Comparison of ENCODE assay signal across 13 cellular contexts in genomic region chr6:13763740-13764381, GRCh38. TPM values are rescaled to one million over a fixed set of nuclear protein-coding genes. Genes with fewer than 3 reads are reported as not detected.
DNase-seq lines count a peak whose midpoint lies in the region; ATAC-seq, FAIRE-seq and TF ChIP-seq lines count a peak whose summit lies in the region.
"Had no signal": no experiment of that assay in that cellular context is flagged by ENCODE, and none has a peak within 500 bp of the region (broad histone marks: within the 10 kb centered on the region; RNA-seq: fewer than 3 reads in every experiment).

No MANE protein-coding gene starts in this region.

- H4K5ac ChIP-seq in IMR-90 (ENCODE audit: low read depth, low read length) (no peak overlapping the region), H1 (ENCODE audit: insufficient read length, low read depth, low read length) (no peak overlapping the region)

- H3K9ac ChIP-seq in IMR-90 (ENCODE audit: low read depth, low read length), result no peak overlapping the region
- no peak overlapping the region for H3K9ac ChIP-seq in H1 (replicated peaks in 1 of 4; ENCODE audit: extremely low read depth in 1 of 4, low read depth in 3 of 4, low read length in 3 of 4)

- H2AFZ ChIP-seq in IMR-90 (replicated peaks; ENCODE audit: low read length, poor library complexity) (no peak overlapping the region), H1 (ENCODE audit: low read length) (no peak overlapping the region)

- H3K23ac ChIP-seq in IMR-90 (ENCODE audit: low read depth, low read length) (no peak overlapping the region), H1 (ENCODE audit: insufficient read length) (no peak overlapping the region)

- no peaks in the 10 kb centered on the region for H3K79me2 ChIP-seq in H1 (ENCODE audit: control insufficient read depth in 1 of 2, insufficient read depth in 2 of 2, low read length in 2 of 2)

- no peaks in the 10 kb centered on the region for H3K23me2 ChIP-seq in H1 (ENCODE audit: low read depth, low read length)

- TF ChIP-seq RAD21 in IMR-90 (IDR thresholded peaks at IDR 0.05; ENCODE audit: low read length) (no peak), H1 (IDR thresholded peaks at IDR 0.05 in 1 of 2, conservative IDR thresholded peaks at IDR 0.05 in 1 of 2; ENCODE audit: low read depth in 2 of 2, low read length in 2 of 2) (no peak)

- TF ChIP-seq POLR2A in IMR-90 (IDR thresholded peaks at IDR 0.05; ENCODE audit: low read depth, low read length), result no peak
- TF ChIP-seq POLR2A in H1 (IDR thresholded peaks at IDR 0.05; ENCODE audit: control extremely low read depth in 1 of 2, low read depth in 2 of 2, low read length in 2 of 2), result no peak

- no peak for FAIRE-seq in H1 (lab: Jason Lieb, UNC)

- H4K20me1 ChIP-seq in IMR-90 (ENCODE audit: insufficient read depth, low read length) (no peaks in the 10 kb centered on the region), H1 (replicated peaks in 1 of 2; ENCODE audit: control insufficient read depth in 1 of 2, insufficient read depth in 2 of 2, low read length in 2 of 2) (no peaks in the 10 kb centered on the region)

- 90% methylated on average over 2 of the region's 5 CpGs; no CpG with 5 or more reads in 1 of the 2 experiments for WGBS in IMR-90 (ENCODE audit: extremely low coverage in 2 of 2, insufficient read length in 1 of 2), 2 experiments
- 91% methylated on average over 5 of the region's 5 CpGs; no CpG with 5 or more reads in 1 of the 2 experiments for WGBS in H1 (ENCODE audit: extremely low coverage in 1 of 2, insufficient coverage in 1 of 2, insufficient read length in 1 of 2, insufficient replicate concordance in 2 of 2, low coverage in 1 of 2, low lambda C conversion rate in 2 of 2, missing lambda C conversion rate in 1 of 2), 2 experiments

- H2BK5ac ChIP-seq in IMR-90 (ENCODE audit: low read depth, low read length, poor library complexity, severe bottlenecking) (no peak overlapping the region), H1 (ENCODE audit: low read depth, low read length) (no peak overlapping the region)

- H3K4me2 ChIP-seq in IMR-90 (ENCODE audit: low read depth, low read length) (no peak overlapping the region), H1 (ENCODE audit: insufficient read depth in 1 of 2, low read depth in 2 of 2, low read length in 2 of 2) (no peak overlapping the region)

- H3K9me3 ChIP-seq in IMR-90 (ENCODE audit: control insufficient read depth, insufficient read depth, low read length) (no peaks in the 10 kb centered on the region), H1 (ENCODE audit: insufficient read depth in 2 of 2, low read depth in 1 of 2, low read length in 1 of 2) (no peaks in the 10 kb centered on the region)
- H3K9me3 ChIP-seq: HAP-1 had no signal

- H3K27ac ChIP-seq in IMR-90 (ENCODE audit: insufficient read depth, low read length) (no peak overlapping the region), H1 (ENCODE audit: low read depth, low read length) (no peak overlapping the region)

- no peak overlapping the region for H4K91ac ChIP-seq in IMR-90 (ENCODE audit: insufficient read depth, low read depth, low read length)
- H4K91ac ChIP-seq in H1 (replicated peaks; ENCODE audit: insufficient read length, low read length), result no peak overlapping the region

- H3K14ac ChIP-seq in IMR-90 (replicated peaks; ENCODE audit: low read depth, low read length) (no peak overlapping the region), H1 (ENCODE audit: insufficient read length) (no peak overlapping the region)

- no TSS peak for BruUV-seq in IMR-90 (replicated peaks; lab: Mats Ljungman, UMichigan)

- no peak overlapping the region for H3K18ac ChIP-seq in IMR-90 (ENCODE audit: low read depth, low read length)
- H3K18ac ChIP-seq in H1 (ENCODE audit: extremely low read depth, low read length), result no peak overlapping the region

- CTCF ChIA-PET in IMR-90 (lab: Yijun Ruan, JAX) (interaction anchor here (0.6 kb wide), 1 partner anchor 56 kb away, joined by 5 read pairs; no protein-coding TSS in a partner anchor), H1 (lab: Charles Lee; ENCODE audit: partially characterized antibody) (interaction anchor here (1.0 to 1.2 kb wide), 2 partner anchors 8 to 111 kb away, joined by 3 to 5 read pairs; no protein-coding TSS in a partner anchor)

- TF ChIP-seq EP300 in H1 (IDR thresholded peaks at IDR 0.05; ENCODE audit: borderline replicate concordance in 1 of 2, low read depth in 2 of 2, low read length in 2 of 2), result no peak

- no peak overlapping the region for H3K56ac ChIP-seq in IMR-90 (ENCODE audit: extremely low read depth, insufficient read depth, low read length)
- H3K56ac ChIP-seq in H1 (replicated peaks; ENCODE audit: insufficient read length, low read depth, low read length), result no peak overlapping the region

- H2BK120ac ChIP-seq in IMR-90 (ENCODE audit: low read depth, low read length), result no peak overlapping the region
- no peak overlapping the region for H2BK120ac ChIP-seq in H1 (replicated peaks; ENCODE audit: low read depth, low read length)

- H2BK15ac ChIP-seq in IMR-90 (ENCODE audit: low read depth, low read length) (no peak overlapping the region), H1 (ENCODE audit: low read length) (no peak overlapping the region)

- 0 out of 2 replicates have a peak, but pooled peaks cover 2% of the 10 kb centered on the region for H3K9me1 ChIP-seq in IMR-90 (ENCODE audit: insufficient read depth, low read length)

- no peak for ATAC-seq in IMR-90 (ENCODE audit: low read depth)

- no peak for TF ChIP-seq CTCF in GM06990 (IDR thresholded peaks at IDR 0.05; ENCODE audit: insufficient read depth, low read length, poor library complexity, severe bottlenecking)
- no peak for TF ChIP-seq CTCF in IMR-90 (conservative IDR thresholded peaks at IDR 0.05; ENCODE audit: low read depth, low read length)
- TF ChIP-seq CTCF in H1 (IDR thresholded peaks at IDR 0.05; ENCODE audit: control extremely low read depth in 1 of 3, insufficient read depth in 1 of 3, low read depth in 1 of 3, low read length in 3 of 3), result no peak

- H3K27me3 ChIP-seq in GM06990 (replicated peaks; ENCODE audit: control insufficient read depth, insufficient read depth, low read length), result no peaks in the 10 kb centered on the region
- no peaks in the 10 kb centered on the region for H3K27me3 ChIP-seq in IMR-90 (ENCODE audit: control insufficient read depth, insufficient read depth, low read length)
- no peaks in the 10 kb centered on the region for H3K27me3 ChIP-seq in H1 (replicated peaks in 1 of 4; ENCODE audit: control insufficient read depth in 3 of 4, extremely low read depth in 1 of 4, insufficient read depth in 3 of 4, low read length in 3 of 4)

- H2AK9ac ChIP-seq in IMR-90 (replicated peaks; ENCODE audit: low read depth, low read length, poor library complexity), result no peak overlapping the region

- no peaks in the 10 kb centered on the region for H3K79me1 ChIP-seq in IMR-90 (ENCODE audit: low read depth in 1 of 2, low read length in 2 of 2)
- no peaks in the 10 kb centered on the region for H3K79me1 ChIP-seq in H1 (ENCODE audit: low read depth, low read length)

- H2BK20ac ChIP-seq in IMR-90 (ENCODE audit: low read depth, low read length) (0 out of 2 replicates have a peak overlapping the region, but pooled peaks have one; percentile 29), H1 (ENCODE audit: low read length) (no peak overlapping the region)

- in situ Hi-C loops in IMR-90 (cut with MboI; ENCODE audit: low sequenced_read_pairs), result no loop called here

- no peak overlapping the region for H3K4ac ChIP-seq in IMR-90 (ENCODE audit: low read depth, low read length)
- no peak overlapping the region for H3K4ac ChIP-seq in H1 (replicated peaks; ENCODE audit: insufficient read length, low read depth, low read length)

- POLR2A ChIA-PET in IMR-90 (lab: Charles Lee; ENCODE audit: unreplicated experiment) (no interaction called here), H1 (lab: Charles Lee; ENCODE audit: partially characterized antibody) (no interaction called here)

- H2BK12ac ChIP-seq in H1 (ENCODE audit: low read depth, low read length), result no peak overlapping the region

- H3K4me3 ChIP-seq in GM06990 (replicated peaks; ENCODE audit: low read depth, low read length) (no peak overlapping the region), IMR-90 (ENCODE audit: insufficient read depth, low read depth, low read length) (no peak overlapping the region), H1 (ENCODE audit: extremely low read depth in 1 of 4, insufficient read depth in 2 of 4, low read depth in 3 of 4, low read length in 4 of 4) (no peak overlapping the region)
- H3K4me3 ChIP-seq: HAP-1, lung had no signal

- DNase-seq in GM06990 (ENCODE audit: extremely low read depth, insufficient read length) (peak; percentile 41), GM19240 (ENCODE audit: insufficient read length, low spot score) (peak; percentile 45), IMR-90 (no peak), H1 (ENCODE audit: low read depth in 1 of 2, low spot score in 2 of 2) (no peak), glomerular visceral epithelial cell (ENCODE audit: extremely low spot score) (no peak), NCI-H1092 (lab: John Stamatoyannopoulos, UW) (no peak), GDM1 (lab: John Stamatoyannopoulos, UW) (no peak), SKM-1 treated with dmso at 0.1 percent for 144 hours (lab: John Stamatoyannopoulos, UW; ENCODE audit: unreplicated experiment) (no peak)
- DNase-seq: DMS 273 treated with DMSO at 0.1 percent for 48 hours, NCI-H1048, SHP77 had no signal

- dilution Hi-C loops in IMR-90 (cut with HindIII; ENCODE audit: low sequenced_read_pairs, unreplicated experiment), result no loop called here

- intact Hi-C loops in IMR-90 (cut with micrococcal nuclease), result loop anchor here (2.0 kb wide), 1 partner anchor 149 kb away; the partner anchor contains the start of gene NOL7

- H2AK5ac ChIP-seq in IMR-90 (ENCODE audit: low read depth, low read length) (no peak overlapping the region; the same call in 1 of the 2 replicates), H1 (ENCODE audit: low read depth, low read length) (no peak overlapping the region)

- H3K4me1 ChIP-seq in IMR-90 (ENCODE audit: control insufficient read depth, insufficient read depth, low read length) (peaks cover 4% of the 10 kb centered on the region), H1 (replicated peaks in 1 of 4; ENCODE audit: control insufficient read depth in 3 of 4, insufficient read depth in 4 of 4, low read length in 3 of 4) (peaks cover 0 to 4% (median under 1%) of the 10 kb centered on the region in 4 experiments; a peak in 2 of 7 replicates)

- H3K36me3 ChIP-seq in GM06990 (ENCODE audit: control insufficient read depth, insufficient read depth, low read length) (no peaks in the 10 kb centered on the region), IMR-90 (ENCODE audit: control insufficient read depth, insufficient read depth, low read length) (no peaks in the 10 kb centered on the region), H1 (ENCODE audit: control insufficient read depth in 2 of 4, insufficient read depth in 4 of 4, low read length in 3 of 4) (no peaks in the 10 kb centered on the region)
- H3K36me3 ChIP-seq: HAP-1 had no signal

- H4K8ac ChIP-seq in IMR-90 (ENCODE audit: low read depth in 2 of 2, low read length in 2 of 2) (no peak overlapping the region), H1 (ENCODE audit: extremely low read depth, insufficient read depth, low read length) (no peak overlapping the region)

RNA-seq across cellular contexts. Expression of gene MCUR1, which starts 50.5 kb away (rescaled TPM):
- 4.1 and 5.6 TPM in 2 replicates for total RNA-seq in IMR-90 (2012; rRNA removed)
- 6.0 and 6.5 TPM in 2 replicates for polyA plus RNA-seq in IMR-90 (2012; rRNA removed)
- 3.9 and 4.3 TPM in 2 replicates for polyA plus RNA-seq in IMR-90 (2012; cell fraction: cytosol; rRNA removed)
- 2.6 and 2.7 TPM in 2 replicates for polyA plus RNA-seq in IMR-90 (2012; cell fraction: nucleus; rRNA removed; ENCODE audit: low replicate concordance)
- total RNA-seq in H1 (2021; fragmentation: NEBNext Ultra II Directional; extraction: Animal tissue kit (Norgen Biotek cat#: 25700)), result 35.9 and 37.3 TPM in 2 replicates
- polyA plus RNA-seq in H1 (2011; rRNA removed), result 7.0 and 9.6 TPM in 2 replicates
- 9.3 TPM for polyA plus RNA-seq in H1 (2011; cell fraction: cytosol; rRNA removed)
- polyA plus RNA-seq in H1 (2011; cell fraction: nucleus; rRNA removed), result 4.9 TPM
- polyA plus RNA-seq in H1 (2012, experiment 1 of 2), result 10.6 to 14.7 TPM (median 12.8 TPM) in 4 replicates
- 4.2 TPM for polyA plus RNA-seq in H1 (2012, experiment 2 of 2)
- 15.5 TPM for polyA plus RNA-seq in H1 (2013, experiment 1 of 2)
- 15.6 TPM for polyA plus RNA-seq in H1 (2013, experiment 2 of 2)
- polyA minus RNA-seq in H1 (2011; rRNA and poly(A)+ RNA removed), result 7.7 and 8.1 TPM in 2 replicates
- 5.7 TPM for polyA minus RNA-seq in H1 (2011; cell fraction: cytosol; rRNA and poly(A)+ RNA removed)
- 9.3 TPM for polyA minus RNA-seq in H1 (2011; cell fraction: nucleus; rRNA and poly(A)+ RNA removed)

RNA-seq across cellular contexts. Expression of gene RANBP9, which starts 52.2 kb away (rescaled TPM):
- total RNA-seq in IMR-90 (2012; rRNA removed), result 17.7 and 23.3 TPM in 2 replicates
- polyA plus RNA-seq in IMR-90 (2012; rRNA removed), result 22.1 and 27.8 TPM in 2 replicates
- polyA plus RNA-seq in IMR-90 (2012; cell fraction: cytosol; rRNA removed), result 4.6 and 5.4 TPM in 2 replicates
- polyA plus RNA-seq in IMR-90 (2012; cell fraction: nucleus; rRNA removed; ENCODE audit: low replicate concordance), result 3.0 and 31.7 TPM in 2 replicates
- total RNA-seq in H1 (2021; fragmentation: NEBNext Ultra II Directional; extraction: Animal tissue kit (Norgen Biotek cat#: 25700)), result 34.3 and 36.7 TPM in 2 replicates
- 8.0 and 13.0 TPM in 2 replicates for polyA plus RNA-seq in H1 (2011; rRNA removed)
- 15.9 TPM for polyA plus RNA-seq in H1 (2011; cell fraction: cytosol; rRNA removed)
- polyA plus RNA-seq in H1 (2011; cell fraction: nucleus; rRNA removed), result 9.9 TPM
- 21.7 to 23.9 TPM (median 22.7 TPM) in 4 replicates for polyA plus RNA-seq in H1 (2012, experiment 1 of 2)
- polyA plus RNA-seq in H1 (2012, experiment 2 of 2), result 5.9 TPM
- polyA plus RNA-seq in H1 (2013, experiment 1 of 2), result 17.6 TPM
- polyA plus RNA-seq in H1 (2013, experiment 2 of 2), result 18.0 TPM
- 16.9 and 25.5 TPM in 2 replicates for polyA minus RNA-seq in H1 (2011; rRNA and poly(A)+ RNA removed)
- polyA minus RNA-seq in H1 (2011; cell fraction: cytosol; rRNA and poly(A)+ RNA removed), result 19.9 TPM
- polyA minus RNA-seq in H1 (2011; cell fraction: nucleus; rRNA and poly(A)+ RNA removed), result 17.0 TPM

Comparison
In these comparisons a context has a peak if more than half of its experiments do, and no peak if none do; other contexts are left out.
1. DNase-seq: peak in GM06990 (single experiment) and GM19240 (single experiment); none in IMR-90 (single experiment), H1 (0 of 2), glomerular visceral epithelial cell (single experiment), NCI-H1092 (single experiment), GDM1 (single experiment) and SKM-1 treated with dmso at 0.1 percent for 144 hours (single experiment).